Comparison of ENCODE assay signal across 1 cellular context in the genomic region with DNA sequence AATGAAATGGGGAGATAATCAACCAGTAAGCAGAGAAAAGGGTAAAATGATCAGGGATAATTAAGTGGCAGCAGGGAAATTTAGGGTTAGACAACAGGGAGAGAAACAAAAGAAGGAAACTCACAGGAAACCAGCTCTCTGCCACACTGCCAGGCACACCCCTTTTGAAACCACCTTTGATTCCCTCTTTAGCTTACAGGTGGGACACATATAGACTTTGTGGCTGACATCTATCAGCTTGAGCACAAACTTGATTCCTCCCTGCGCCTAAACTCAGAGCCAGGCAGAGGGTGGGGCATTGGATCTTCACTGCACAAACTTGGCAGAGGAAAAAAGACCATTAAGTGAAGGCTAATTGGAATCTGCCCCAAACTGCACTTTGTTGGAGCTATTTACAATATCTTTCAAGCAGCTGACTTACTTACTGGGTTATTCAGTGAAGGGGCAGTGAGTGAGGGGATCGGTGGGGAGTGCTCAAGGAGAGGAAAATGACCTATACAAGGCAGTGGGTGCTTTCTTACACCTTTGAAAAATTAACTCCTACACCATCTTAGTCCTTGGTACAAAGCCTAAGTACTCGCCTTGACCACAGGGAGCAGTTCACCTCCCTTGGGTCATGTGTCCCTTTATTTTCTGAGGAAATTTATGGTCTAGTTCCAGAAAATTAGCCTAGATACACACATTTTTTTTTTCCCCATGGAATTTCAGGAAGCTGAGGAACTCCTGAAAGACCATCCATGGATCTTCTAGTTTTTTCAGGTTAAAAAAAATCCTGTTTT.
TF ChIP-seq lines count a peak whose summit lies in the region.

No MANE protein-coding gene starts in this region.

TF ChIP-seq in A549, 52 proteins besides CTCF, POLR2A, EP300 and RAD21 (continued from another document):
- TF ChIP-seq SMC3 (IDR thresholded peaks at IDR 0.05) (no peak), KDM5A (IDR thresholded peaks at IDR 0.05) (no peak)
- TF ChIP-seq, protein P1, sequence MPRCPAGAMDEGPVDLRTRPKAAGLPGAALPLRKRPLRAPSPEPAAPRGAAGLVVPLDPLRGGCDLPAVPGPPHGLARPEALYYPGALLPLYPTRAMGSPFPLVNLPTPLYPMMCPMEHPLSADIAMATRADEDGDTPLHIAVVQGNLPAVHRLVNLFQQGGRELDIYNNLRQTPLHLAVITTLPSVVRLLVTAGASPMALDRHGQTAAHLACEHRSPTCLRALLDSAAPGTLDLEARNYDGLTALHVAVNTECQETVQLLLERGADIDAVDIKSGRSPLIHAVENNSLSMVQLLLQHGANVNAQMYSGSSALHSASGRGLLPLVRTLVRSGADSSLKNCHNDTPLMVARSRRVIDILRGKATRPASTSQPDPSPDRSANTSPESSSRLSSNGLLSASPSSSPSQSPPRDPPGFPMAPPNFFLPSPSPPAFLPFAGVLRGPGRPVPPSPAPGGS (IDR thresholded peaks at IDR 0.05): no peak
